ENCODE assay signal across 9 cellular contexts in genomic region chr7:78769551-78770101, GRCh38.
DNase-seq lines count a peak whose midpoint lies in the region; ATAC-seq, FAIRE-seq and TF ChIP-seq lines count a peak whose summit lies in the region.
"Had no signal": no experiment of that assay in that cellular context is flagged by ENCODE, and none has a peak within 500 bp of the region (broad histone marks: within the 10 kb centered on the region; RNA-seq: fewer than 3 reads in every experiment).

No MANE protein-coding gene starts in this region.

- POLR2A ChIA-PET in AG04450 (lab: Yijun Ruan, JAX), result no interaction called here
- POLR2A ChIA-PET in CD4-positive, alpha-beta memory T cell (lab: Charles Lee; ENCODE audit: partially characterized antibody), result no interaction called here

- intact Hi-C loops in CD4-positive, alpha-beta memory T cell (cut with micrococcal nuclease), result no loop called here

- H3K36me3 Mint-ChIP-seq in astrocyte (ENCODE audit: low read depth, unreplicated experiment), result no peaks in the 10 kb centered on the region
- no peaks in the 10 kb centered on the region for H3K36me3 Mint-ChIP-seq in CD4-positive, alpha-beta memory T cell
- H3K36me3 Mint-ChIP-seq: activated naive CD4-positive, alpha-beta T cell treated with anti-CD3 and anti-CD28 coated beads, Interleukin-2, amount 50 U/mL, for 24 hours had no signal

- no peak overlapping the region for H3K4me3 Mint-ChIP-seq in astrocyte (ENCODE audit: unreplicated experiment)
- no peak overlapping the region for H3K4me3 Mint-ChIP-seq in CD4-positive, alpha-beta memory T cell
- H3K4me3 Mint-ChIP-seq: activated naive CD4-positive, alpha-beta T cell treated with anti-CD3 and anti-CD28 coated beads, Interleukin-2, amount 50 U/mL, for 24 hours had no signal

- peaks cover 2% of the 10 kb centered on the region for H3K27me3 Mint-ChIP-seq in astrocyte (ENCODE audit: low read depth, unreplicated experiment)
- H3K27me3 Mint-ChIP-seq in CD4-positive, alpha-beta memory T cell, result peaks cover 3 to 4% of the 10 kb centered on the region in 2 donors
- H3K27me3 Mint-ChIP-seq: activated naive CD4-positive, alpha-beta T cell treated with anti-CD3 and anti-CD28 coated beads, Interleukin-2, amount 50 U/mL, for 24 hours had no signal

- TF ChIP-seq CTCF in AG04450 (IDR thresholded peaks at IDR 0.05; ENCODE audit: low read depth, low read length), result no peak
- no peak for TF ChIP-seq CTCF in astrocyte (IDR thresholded peaks at IDR 0.05; ENCODE audit: insufficient read depth, low read depth, low read length)
- TF ChIP-seq CTCF in BE2C (IDR thresholded peaks at IDR 0.05; ENCODE audit: low read depth, low read length), result no peak

- peaks cover 8% of the 10 kb centered on the region for H3K4me1 Mint-ChIP-seq in astrocyte (ENCODE audit: low read depth, unreplicated experiment)
- no peaks in the 10 kb centered on the region for H3K4me1 Mint-ChIP-seq in CD4-positive, alpha-beta memory T cell
- H3K4me1 Mint-ChIP-seq: activated naive CD4-positive, alpha-beta T cell treated with anti-CD3 and anti-CD28 coated beads, Interleukin-2, amount 50 U/mL, for 24 hours had no signal

- H2AFZ ChIP-seq in astrocyte (ENCODE audit: low read depth, low read length), result peak overlapping the region; percentile 79

- peak overlapping the region; percentile 89 for H3K4me2 ChIP-seq in astrocyte (ENCODE audit: low read length)

- H4K20me1 ChIP-seq in astrocyte (ENCODE audit: insufficient read depth, low read length), result no peaks in the 10 kb centered on the region

- ATAC-seq in GM19452 (IDR thresholded peaks at IDR 0.05; ENCODE audit: unreplicated experiment) (peak; percentile 82), HG03378 (IDR thresholded peaks at IDR 0.05; ENCODE audit: unreplicated experiment) (peak; percentile 96)

- no peak overlapping the region for H3K27ac Mint-ChIP-seq in astrocyte (ENCODE audit: unreplicated experiment)
- H3K27ac Mint-ChIP-seq in CD4-positive, alpha-beta memory T cell, result no peak overlapping the region
- H3K27ac Mint-ChIP-seq: activated naive CD4-positive, alpha-beta T cell treated with anti-CD3 and anti-CD28 coated beads, Interleukin-2, amount 50 U/mL, for 24 hours had no signal

- no peak for FAIRE-seq in astrocyte (lab: Jason Lieb, UNC)

- H3K27ac ChIP-seq in AG04450 (ENCODE audit: low read depth, low read length) (no peak overlapping the region), astrocyte (ENCODE audit: low read depth, low read length) (no peak overlapping the region), muscle layer of colon (ENCODE audit: low read depth, low read length) (peak overlapping the region; percentile 46)
- H3K27ac ChIP-seq in CD4-positive, alpha-beta memory T cell (ENCODE audit: low read depth, low read length), result no peak overlapping the region

- H3K27me3 ChIP-seq in AG04450 (ENCODE audit: control insufficient read depth, insufficient read depth, low read length), result no peaks in the 10 kb centered on the region
- no peaks in the 10 kb centered on the region for H3K27me3 ChIP-seq in astrocyte (ENCODE audit: insufficient read depth, low read length)
- H3K27me3 ChIP-seq in muscle layer of colon (ENCODE audit: control insufficient read depth in 1 of 2, insufficient read depth in 2 of 2, low read length in 2 of 2), result no peaks in the 10 kb centered on the region
- H3K27me3 ChIP-seq in CD4-positive, alpha-beta memory T cell (ENCODE audit: insufficient read depth, low read length), result no peaks in the 10 kb centered on the region
- H3K27me3 ChIP-seq in BE2C, result peaks cover 45% of the 10 kb centered on the region

- H3K79me2 ChIP-seq in astrocyte (ENCODE audit: insufficient read depth, low read length), result no peaks in the 10 kb centered on the region

- H3K4me1 ChIP-seq in astrocyte (ENCODE audit: insufficient read depth, low read length), result no peaks in the 10 kb centered on the region
- peaks cover 14% of the 10 kb centered on the region for H3K4me1 ChIP-seq in muscle layer of colon (ENCODE audit: insufficient read depth, low read length)
- no peaks in the 10 kb centered on the region for H3K4me1 ChIP-seq in CD4-positive, alpha-beta memory T cell (ENCODE audit: insufficient read depth, low read length)
- H3K4me1 ChIP-seq in BE2C, result no peaks in the 10 kb centered on the region

- CTCF ChIA-PET in AG04450 (lab: Charles Lee), result interaction anchor here (1.1 kb wide), 1 partner anchor 41 kb away, joined by 3 read pairs; no protein-coding TSS in a partner anchor
- CTCF ChIA-PET in CD4-positive, alpha-beta memory T cell (lab: Charles Lee; ENCODE audit: partially characterized antibody), result no interaction called here

- H3K9me3 ChIP-seq in AG04450 (ENCODE audit: control insufficient read depth, insufficient read depth, low read length), result no peaks in the 10 kb centered on the region
- no peaks in the 10 kb centered on the region for H3K9me3 ChIP-seq in astrocyte (ENCODE audit: insufficient read depth, low read depth, low read length)
- no peaks in the 10 kb centered on the region for H3K9me3 ChIP-seq in muscle layer of colon (ENCODE audit: low read length)
- no peaks in the 10 kb centered on the region for H3K9me3 ChIP-seq in CD4-positive, alpha-beta memory T cell (ENCODE audit: control insufficient read depth in 1 of 2, low read length in 2 of 2)
- no peaks in the 10 kb centered on the region for H3K9me3 ChIP-seq in BE2C

- peak overlapping the region; percentile 53 for H3K9ac ChIP-seq in astrocyte (ENCODE audit: low read length)
- peak overlapping the region; percentile 14 for H3K9ac ChIP-seq in muscle layer of colon (ENCODE audit: low read length)

- H3K36me3 ChIP-seq in astrocyte (ENCODE audit: insufficient read depth, low read length) (no peaks in the 10 kb centered on the region), muscle layer of colon (ENCODE audit: insufficient read depth, low read length) (no peaks in the 10 kb centered on the region), BE2C (no peaks in the 10 kb centered on the region)
- no peaks in the 10 kb centered on the region for H3K36me3 ChIP-seq in CD4-positive, alpha-beta memory T cell (ENCODE audit: insufficient read depth, low read length)

- H3K4me3 ChIP-seq in AG04450 (ENCODE audit: low read depth, low read length), result peak overlapping the region; percentile 54
- H3K4me3 ChIP-seq in astrocyte (ENCODE audit: insufficient read depth, low read depth, low read length), result peak overlapping the region; percentile 59
- peak overlapping the region; percentile 44 to 56 for H3K4me3 ChIP-seq in muscle layer of colon (ENCODE audit: low read depth in 1 of 2, low read length in 2 of 2)
- H3K4me3 ChIP-seq in CD4-positive, alpha-beta memory T cell (ENCODE audit: low read length in 2 of 2), result no peak overlapping the region
- H3K4me3 ChIP-seq in BE2C (ENCODE audit: low read depth, low read length), result no peak overlapping the region

- no peaks in the 10 kb centered on the region for H3K9me3 Mint-ChIP-seq in astrocyte (ENCODE audit: unreplicated experiment)
- H3K9me3 Mint-ChIP-seq in CD4-positive, alpha-beta memory T cell, result peaks cover 0 to 7% (median 0%) of the 10 kb centered on the region in 8 donors
- H3K9me3 Mint-ChIP-seq: activated naive CD4-positive, alpha-beta T cell treated with anti-CD3 and anti-CD28 coated beads, Interleukin-2, amount 50 U/mL, for 24 hours had no signal

- DNase-seq in AG04450 (ENCODE audit: low read depth, low spot score) (no peak), astrocyte (ENCODE audit: low read depth) (no peak), NCI-H510A (lab: John Stamatoyannopoulos, UW) (no peak), BE2C (no peak)
- no peak for DNase-seq in CD4-positive, alpha-beta memory T cell

Comparison
In these comparisons a context has a peak if more than half of its experiments do, and no peak if none do; other contexts are left out.
1. H3K4me3 ChIP-seq: peak in AG04450 (single experiment), astrocyte (single experiment) and muscle layer of colon (2 of 2); none in CD4-positive, alpha-beta memory T cell (0 of 2) and BE2C (single experiment).